In genomic region chr10:131777921-131778320, GRCh38 we compare ENCODE assay signal across 15 cellular contexts.
DNase-seq lines count a peak whose midpoint lies in the region; ATAC-seq and TF ChIP-seq lines count a peak whose summit lies in the region.
"Had no signal": no experiment of that assay in that cellular context is flagged by ENCODE, and none has a peak within 500 bp of the region (broad histone marks: within the 10 kb centered on the region; RNA-seq: fewer than 3 reads in every experiment).

No MANE protein-coding gene starts in this region.

- H3K27me3 ChIP-seq in breast epithelium (peaks cover 0 to 10% of the 10 kb centered on the region in 2 donors), neuronal stem cell (ENCODE audit: control insufficient read depth in 3 of 3, insufficient read depth in 3 of 3, low read depth in 1 of 3, low read length in 3 of 3) (peaks cover 0 to 5% (median 0%) of the 10 kb centered on the region in 3 experiments), stomach (peaks cover 0 to 3% (median 0%) of the 10 kb centered on the region in 3 donors)

- H2BK120ac ChIP-seq in neuronal stem cell (ENCODE audit: low read depth, low read length), result no peak overlapping the region

- no peak overlapping the region for H3K4ac ChIP-seq in neuronal stem cell (ENCODE audit: low read length)

- POLR2A ChIA-PET in activated CD8-positive, alpha-beta T cell treated with anti-CD3 and anti-CD28 coated beads, Interleukin-2, amount 10 ng/mL, durations not matched to agents 7 days and 5 days (lab: Charles Lee), result no interaction called here
- POLR2A ChIA-PET in activated CD8-positive, alpha-beta T cell treated with anti-CD3 and anti-CD28 coated beads for 36 hours (lab: Charles Lee), result no interaction called here
- POLR2A ChIA-PET in MCF 10A (lab: Yijun Ruan, JAX), result no interaction called here

- no peak for DNase-seq in activated CD8-positive, alpha-beta T cell treated with anti-CD3 and anti-CD28 coated beads, Interleukin-2, amount 10 ng/mL, durations not matched to agents 7 days and 5 days
- DNase-seq in activated CD8-positive, alpha-beta T cell treated with anti-CD3 and anti-CD28 coated beads for 36 hours, result no peak
- DNase-seq in MCF 10A (ENCODE audit: unreplicated experiment), result no peak
- no peak for DNase-seq in breast epithelium (ENCODE audit: low spot score in 2 of 2)
- no peak for DNase-seq in neuronal stem cell (ENCODE audit: low spot score)
- peak; percentile 3 for DNase-seq in stomach
- DNase-seq in activated CD4-positive, alpha-beta T cell treated with anti-CD3 and anti-CD28 coated beads for 48 hours, result no peak
- DNase-seq in mesenteric fat pad (ENCODE audit: low spot score), result no peak
- DNase-seq: AML-193; Caco-2; CD4-positive, alpha-beta T cell had no signal

- no peak overlapping the region for H4K8ac ChIP-seq in neuronal stem cell (ENCODE audit: low read depth, low read length)

- TF ChIP-seq POLR2A in breast epithelium (IDR thresholded peaks at IDR 0.05), result no peak
- no peak for TF ChIP-seq POLR2A in stomach (IDR thresholded peaks at IDR 0.05)

- H3K9ac ChIP-seq in neuronal stem cell (ENCODE audit: low read depth, low read length, poor library complexity), result no peak overlapping the region

- no TSS peak for BruUV-seq in MCF 10A (replicated peaks; lab: Mats Ljungman, UMichigan)

- H3K36me3 ChIP-seq in breast epithelium (no peaks in the 10 kb centered on the region), neuronal stem cell (replicated peaks in 1 of 2; ENCODE audit: control insufficient read depth in 2 of 2, insufficient read depth in 2 of 2, low read length in 2 of 2) (no peaks in the 10 kb centered on the region), stomach (no peaks in the 10 kb centered on the region)
- H3K36me3 ChIP-seq: HAP-1 had no signal

- H3K4me2 ChIP-seq in neuronal stem cell (ENCODE audit: insufficient read depth, low read length, poor library complexity, severe bottlenecking), result no peak overlapping the region
- H3K4me2 ChIP-seq: A549 had no signal

- no peak overlapping the region for H3K18ac ChIP-seq in neuronal stem cell (ENCODE audit: low read length)

- peak overlapping the region; percentile 39 for H3K14ac ChIP-seq in neuronal stem cell (ENCODE audit: low read length)

- no peak overlapping the region for H2AK5ac ChIP-seq in neuronal stem cell (ENCODE audit: low read depth, low read length)

- no CpG with 5 or more reads among the region's 2 CpGs for WGBS in neuronal stem cell (ENCODE audit: extremely low coverage in 2 of 2, insufficient read length in 2 of 2, insufficient replicate concordance in 1 of 2), 2 donors
- 77 to 92% (median 83%) methylated on average over 2 of the region's 2 CpGs for WGBS in stomach, 5 donors

- H3K4me3 ChIP-seq in breast epithelium, result no peak overlapping the region
- H3K4me3 ChIP-seq in neuronal stem cell (ENCODE audit: low read length in 2 of 2), result no peak overlapping the region
- no peak overlapping the region for H3K4me3 ChIP-seq in stomach
- H3K4me3 ChIP-seq: A549, HAP-1 had no signal

- H3K79me1 ChIP-seq in neuronal stem cell (ENCODE audit: low read depth, low read length), result no peaks in the 10 kb centered on the region

- no peak overlapping the region for H3K23ac ChIP-seq in neuronal stem cell (ENCODE audit: low read depth, low read length, poor library complexity)

- no peak overlapping the region for H3K27ac ChIP-seq in breast epithelium
- H3K27ac ChIP-seq in neuronal stem cell (replicated peaks; ENCODE audit: low read length), result no peak overlapping the region
- no peak overlapping the region for H3K27ac ChIP-seq in stomach
- H3K27ac ChIP-seq: 22Rv1, A549, C4-2B had no signal

- intact Hi-C loops in activated CD8-positive, alpha-beta T cell treated with anti-CD3 and anti-CD28 coated beads for 36 hours (cut with micrococcal nuclease), result no loop called here
- intact Hi-C loops in MCF 10A (cut with micrococcal nuclease) (no loop called here), breast epithelium (cut with DNase I; ENCODE audit: low total_unique reads) (no loop called here), stomach (cut with DNase I; ENCODE audit: low total_unique reads) (no loop called here)

- H3K27ac Mint-ChIP-seq in activated CD8-positive, alpha-beta T cell treated with anti-CD3 and anti-CD28 coated beads, Interleukin-2, amount 10 ng/mL, durations not matched to agents 7 days and 5 days, result peak overlapping the region; percentile 15
- no peak overlapping the region for H3K27ac Mint-ChIP-seq in activated CD8-positive, alpha-beta T cell treated with anti-CD3 and anti-CD28 coated beads for 36 hours
- peak overlapping the region; percentile 60 for H3K27ac Mint-ChIP-seq in MCF 10A (ENCODE audit: low read depth, unreplicated experiment)
- H3K27ac Mint-ChIP-seq: CD4-positive, alpha-beta T cell had no signal

- H3K4me1 ChIP-seq in breast epithelium (no peaks in the 10 kb centered on the region), neuronal stem cell (ENCODE audit: control insufficient read depth in 2 of 2, insufficient read depth in 1 of 2, low read depth in 1 of 2, low read length in 2 of 2) (no peaks in the 10 kb centered on the region), stomach (no peaks in the 10 kb centered on the region)
- H3K4me1 ChIP-seq: A549, Caco-2, HAP-1 had no signal

- no peak overlapping the region for H3K4me3 Mint-ChIP-seq in activated CD8-positive, alpha-beta T cell treated with anti-CD3 and anti-CD28 coated beads, Interleukin-2, amount 10 ng/mL, durations not matched to agents 7 days and 5 days
- no peak overlapping the region for H3K4me3 Mint-ChIP-seq in activated CD8-positive, alpha-beta T cell treated with anti-CD3 and anti-CD28 coated beads for 36 hours
- no peak overlapping the region for H3K4me3 Mint-ChIP-seq in MCF 10A (ENCODE audit: unreplicated experiment)
- H3K4me3 Mint-ChIP-seq: CD4-positive, alpha-beta T cell had no signal

- peaks cover 30 to 37% of the 10 kb centered on the region in 2 donors for H3K9me3 ChIP-seq in breast epithelium
- H3K9me3 ChIP-seq in neuronal stem cell (replicated peaks in 1 of 2; ENCODE audit: control insufficient read depth in 2 of 2, insufficient read depth in 1 of 2, low read depth in 1 of 2, low read length in 2 of 2), result peaks cover 18 to 25% of the 10 kb centered on the region in 2 donors
- peaks cover 24 to 53% (median 36%) of the 10 kb centered on the region in 4 donors for H3K9me3 ChIP-seq in stomach
- H3K9me3 ChIP-seq: HAP-1 had no signal

- CTCF ChIA-PET in activated CD8-positive, alpha-beta T cell treated with anti-CD3 and anti-CD28 coated beads, Interleukin-2, amount 10 ng/mL, durations not matched to agents 7 days and 5 days (lab: Charles Lee), result no interaction called here
- CTCF ChIA-PET in activated CD8-positive, alpha-beta T cell treated with anti-CD3 and anti-CD28 coated beads for 36 hours (lab: Charles Lee), result no interaction called here
- CTCF ChIA-PET in MCF 10A (lab: Yijun Ruan, JAX), result interaction anchor here (1.0 to 1.7 kb wide), 2 partner anchors 10 to 14 kb away, joined by 3 read pairs; no protein-coding TSS in a partner anchor

- no peak overlapping the region for H4K91ac ChIP-seq in neuronal stem cell (ENCODE audit: low read depth, low read length, poor library complexity)

- ATAC-seq in activated CD8-positive, alpha-beta T cell treated with anti-CD3 and anti-CD28 coated beads, Interleukin-2, amount 10 ng/mL, durations not matched to agents 7 days and 5 days, result no peak
- ATAC-seq in activated CD8-positive, alpha-beta T cell treated with anti-CD3 and anti-CD28 coated beads for 36 hours, result no peak
- ATAC-seq: A549 had no signal

- no peaks in the 10 kb centered on the region for H3K4me1 Mint-ChIP-seq in activated CD8-positive, alpha-beta T cell treated with anti-CD3 and anti-CD28 coated beads, Interleukin-2, amount 10 ng/mL, durations not matched to agents 7 days and 5 days (ENCODE audit: low read depth)
- H3K4me1 Mint-ChIP-seq in activated CD8-positive, alpha-beta T cell treated with anti-CD3 and anti-CD28 coated beads for 36 hours (ENCODE audit: low read depth), result no peaks in the 10 kb centered on the region
- H3K4me1 Mint-ChIP-seq in MCF 10A (ENCODE audit: insufficient read depth, unreplicated experiment), result no peaks in the 10 kb centered on the region

- H3K27me3 Mint-ChIP-seq in activated CD8-positive, alpha-beta T cell treated with anti-CD3 and anti-CD28 coated beads, Interleukin-2, amount 10 ng/mL, durations not matched to agents 7 days and 5 days (ENCODE audit: low read depth), result no peaks in the 10 kb centered on the region
- H3K27me3 Mint-ChIP-seq in activated CD8-positive, alpha-beta T cell treated with anti-CD3 and anti-CD28 coated beads for 36 hours, result peaks cover 2% of the 10 kb centered on the region
- no peaks in the 10 kb centered on the region for H3K27me3 Mint-ChIP-seq in MCF 10A (ENCODE audit: insufficient read depth, unreplicated experiment)

- H2AFZ ChIP-seq in neuronal stem cell (ENCODE audit: low read length), result no peak overlapping the region

- no peaks in the 10 kb centered on the region for H3K36me3 Mint-ChIP-seq in activated CD8-positive, alpha-beta T cell treated with anti-CD3 and anti-CD28 coated beads, Interleukin-2, amount 10 ng/mL, durations not matched to agents 7 days and 5 days (ENCODE audit: low read depth)
- H3K36me3 Mint-ChIP-seq in activated CD8-positive, alpha-beta T cell treated with anti-CD3 and anti-CD28 coated beads for 36 hours (ENCODE audit: low read depth), result peaks cover 5% of the 10 kb centered on the region
- no peaks in the 10 kb centered on the region for H3K36me3 Mint-ChIP-seq in MCF 10A (ENCODE audit: insufficient read depth, unreplicated experiment)

- TF ChIP-seq CTCF in activated CD8-positive, alpha-beta T cell treated with anti-CD3 and anti-CD28 coated beads for 36 hours (IDR thresholded peaks at IDR 0.05), result no peak
- TF ChIP-seq CTCF in MCF 10A (IDR thresholded peaks at IDR 0.05; ENCODE audit: unreplicated experiment) (no peak), breast epithelium (IDR thresholded peaks at IDR 0.05) (no peak), stomach (IDR thresholded peaks at IDR 0.05) (no peak)

- H2BK12ac ChIP-seq in neuronal stem cell (ENCODE audit: low read length), result no peak overlapping the region

- peaks cover 20% of the 10 kb centered on the region for H3K9me3 Mint-ChIP-seq in activated CD8-positive, alpha-beta T cell treated with anti-CD3 and anti-CD28 coated beads, Interleukin-2, amount 10 ng/mL, durations not matched to agents 7 days and 5 days (ENCODE audit: insufficient read depth)
- H3K9me3 Mint-ChIP-seq in activated CD8-positive, alpha-beta T cell treated with anti-CD3 and anti-CD28 coated beads for 36 hours, result peaks cover 22% of the 10 kb centered on the region
- peaks cover 42% of the 10 kb centered on the region for H3K9me3 Mint-ChIP-seq in MCF 10A (ENCODE audit: unreplicated experiment)

- no peak for TF ChIP-seq EP300 in stomach (IDR thresholded peaks at IDR 0.05)

- no peak overlapping the region for H2BK15ac ChIP-seq in neuronal stem cell (ENCODE audit: low read length)

- H2BK5ac ChIP-seq in neuronal stem cell (ENCODE audit: low read length), result no peak overlapping the region
